ENCODE assay signal across 13 cellular contexts in the genomic region with DNA sequence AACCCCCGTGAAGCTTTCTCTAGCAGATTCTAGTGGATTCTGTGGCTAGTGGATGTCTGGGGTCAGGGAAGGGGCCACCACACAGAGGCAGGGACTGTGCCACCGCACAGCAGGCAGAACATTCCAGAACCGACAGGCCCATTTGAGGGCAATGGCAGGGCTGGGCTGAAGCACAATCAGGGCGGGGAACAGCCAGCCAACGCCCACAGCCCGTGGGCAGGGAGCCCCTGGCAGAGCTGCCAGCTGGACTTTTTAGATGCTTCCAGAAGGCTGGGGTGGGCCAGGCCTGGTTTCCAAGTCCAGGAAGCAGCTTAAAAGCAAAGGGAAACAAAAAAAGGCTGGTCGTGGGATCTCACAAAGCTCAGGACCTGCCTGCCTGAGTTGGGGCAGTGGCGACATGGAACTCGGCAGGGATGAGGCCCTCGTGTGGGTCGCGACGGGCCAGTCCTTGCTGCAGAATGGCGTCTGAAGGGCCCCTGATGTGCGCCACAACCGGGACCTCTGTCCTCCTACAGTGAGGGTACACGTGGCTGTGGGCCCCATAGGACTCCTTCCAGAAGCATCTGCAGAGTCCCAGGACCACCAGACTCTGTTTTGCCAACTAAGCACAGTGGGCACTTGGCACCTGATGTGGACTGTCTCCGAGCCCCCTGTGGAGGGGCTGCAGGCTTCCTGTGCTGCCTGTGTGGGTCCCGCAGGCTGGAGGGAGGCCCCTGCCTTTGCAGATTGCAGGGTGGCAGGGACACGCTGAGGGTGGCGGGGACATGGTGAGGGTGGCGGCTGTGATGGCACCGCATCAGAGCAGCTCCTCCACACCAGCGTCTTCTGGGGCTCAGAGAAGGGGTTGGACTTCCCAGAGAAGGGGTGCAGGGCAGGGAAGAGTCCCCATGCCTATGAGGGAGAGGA. TPM values are rescaled to one million over a fixed set of nuclear protein-coding genes. Genes with fewer than 3 reads are reported as not detected.
DNase-seq lines count a peak whose midpoint lies in the region; ATAC-seq and TF ChIP-seq lines count a peak whose summit lies in the region.
"Had no signal": no experiment of that assay in that cellular context is flagged by ENCODE, and none has a peak within 500 bp of the region (broad histone marks: within the 10 kb centered on the region; RNA-seq: fewer than 3 reads in every experiment).

No MANE protein-coding gene starts in this region.

- H3K27me3 ChIP-seq in HUES6 (ENCODE audit: control insufficient read depth, insufficient read depth, low read length) (no peaks in the 10 kb centered on the region), muscle layer of colon (ENCODE audit: control insufficient read depth in 1 of 2, insufficient read depth in 2 of 2, low read length in 2 of 2) (no peaks in the 10 kb centered on the region), stomach smooth muscle (ENCODE audit: control insufficient read depth in 1 of 2, insufficient read depth in 2 of 2, low read length in 2 of 2) (no peaks in the 10 kb centered on the region)

- H3K9ac ChIP-seq in HUES6 (ENCODE audit: low read length) = no peak overlapping the region
- H3K9ac ChIP-seq in muscle layer of colon (ENCODE audit: low read length) = no peak overlapping the region
- H3K9ac ChIP-seq in stomach smooth muscle (ENCODE audit: low read length in 2 of 2) = peak overlapping the region; percentile 28 to 58

- TF ChIP-seq CTCF in mesothelial cell of epicardium (IDR thresholded peaks at IDR 0.05; ENCODE audit: unreplicated experiment) = no peak
- no peak for TF ChIP-seq CTCF in activated CD8-positive, alpha-beta T cell treated with anti-CD3 and anti-CD28 coated beads for 36 hours (IDR thresholded peaks at IDR 0.05)

- H3K27ac Mint-ChIP-seq in activated CD4-positive, alpha-beta memory T cell treated with anti-CD3 and anti-CD28 coated beads for 36 hours = no peak overlapping the region
- H3K27ac Mint-ChIP-seq in mesothelial cell of epicardium = no peak overlapping the region
- no peak overlapping the region for H3K27ac Mint-ChIP-seq in activated CD8-positive, alpha-beta T cell treated with anti-CD3 and anti-CD28 coated beads for 36 hours
- H3K27ac Mint-ChIP-seq: CD4-positive, alpha-beta T cell had no signal

- H3K36me3 ChIP-seq in HUES6 (ENCODE audit: control insufficient read depth, insufficient read depth, low read length) = peaks cover 9% of the 10 kb centered on the region; the same call in 1 of the 2 replicates
- H3K36me3 ChIP-seq in muscle layer of colon (ENCODE audit: insufficient read depth, low read length) = peaks cover 13% of the 10 kb centered on the region
- H3K36me3 ChIP-seq in stomach smooth muscle (ENCODE audit: control insufficient read depth in 2 of 2, insufficient read depth in 2 of 2, low read length in 2 of 2) = peaks cover 0 to 8% of the 10 kb centered on the region in 2 donors

- no peak for DNase-seq in activated CD4-positive, alpha-beta memory T cell treated with anti-CD3 and anti-CD28 coated beads for 36 hours
- no peak for DNase-seq in mesothelial cell of epicardium (ENCODE audit: low spot score in 2 of 2, unreplicated experiment in 2 of 2)
- no peak for DNase-seq in activated CD8-positive, alpha-beta T cell treated with anti-CD3 and anti-CD28 coated beads for 36 hours
- no peak for DNase-seq in activated CD8-positive, alpha-beta memory T cell treated with anti-CD3 and anti-CD28 coated beads, Interleukin-2, amount 50 U/mL, for 48 hours
- DNase-seq: activated CD4-positive, alpha-beta T cell treated with anti-CD3 and anti-CD28 coated beads for 48 hours; activated gamma-delta T cell treated with Interleukin-2 at 50 U/mL for 16 hours; CD4-positive, alpha-beta T cell; NCI-H1092 treated with DMSO at 0.1 percent for 48 hours; NCI-H82 had no signal

- H3K27ac ChIP-seq in HUES6 (ENCODE audit: low read depth, low read length) (0 out of 2 replicates have a peak overlapping the region, but pooled peaks have one; percentile 40), muscle layer of colon (ENCODE audit: low read depth, low read length) (peak overlapping the region; percentile 65), stomach smooth muscle (ENCODE audit: low read length) (peak overlapping the region; percentile 86)

- no peak overlapping the region for H3K4me3 ChIP-seq in HUES6 (ENCODE audit: low read depth, low read length)
- peak overlapping the region in 1 of 2 donors; percentile 32 for H3K4me3 ChIP-seq in muscle layer of colon (ENCODE audit: low read depth in 1 of 2, low read length in 2 of 2)
- peak overlapping the region in 1 of 2 donors; percentile 47 for H3K4me3 ChIP-seq in stomach smooth muscle (ENCODE audit: low read length in 2 of 2)

- H3K9me3 ChIP-seq in HUES6 (ENCODE audit: control insufficient read depth, insufficient read depth, low read depth, low read length) (no peaks in the 10 kb centered on the region), muscle layer of colon (ENCODE audit: low read length) (no peaks in the 10 kb centered on the region), stomach smooth muscle (ENCODE audit: control insufficient read depth in 2 of 2, low read length in 2 of 2) (no peaks in the 10 kb centered on the region)

- no peak overlapping the region for H3K4me3 Mint-ChIP-seq in activated CD4-positive, alpha-beta memory T cell treated with anti-CD3 and anti-CD28 coated beads for 36 hours
- H3K4me3 Mint-ChIP-seq in mesothelial cell of epicardium = no peak overlapping the region
- H3K4me3 Mint-ChIP-seq in activated CD8-positive, alpha-beta T cell treated with anti-CD3 and anti-CD28 coated beads for 36 hours = no peak overlapping the region
- H3K4me3 Mint-ChIP-seq: CD4-positive, alpha-beta T cell had no signal

- ATAC-seq in esophagus mucosa = peak; percentile 10
- ATAC-seq in activated CD8-positive, alpha-beta T cell treated with anti-CD3 and anti-CD28 coated beads for 36 hours = no peak

- no peaks in the 10 kb centered on the region for H3K4me1 ChIP-seq in HUES6 (ENCODE audit: control insufficient read depth, insufficient read depth, low read length)
- peaks cover 33% of the 10 kb centered on the region for H3K4me1 ChIP-seq in muscle layer of colon (ENCODE audit: insufficient read depth, low read length)
- H3K4me1 ChIP-seq in stomach smooth muscle (ENCODE audit: control insufficient read depth, insufficient read depth, low read length) = peaks cover 62% of the 10 kb centered on the region

- H3K27me3 Mint-ChIP-seq in activated CD4-positive, alpha-beta memory T cell treated with anti-CD3 and anti-CD28 coated beads for 36 hours = no peaks in the 10 kb centered on the region
- H3K27me3 Mint-ChIP-seq in mesothelial cell of epicardium (ENCODE audit: low read depth) = no peaks in the 10 kb centered on the region
- H3K27me3 Mint-ChIP-seq in activated CD8-positive, alpha-beta T cell treated with anti-CD3 and anti-CD28 coated beads for 36 hours = no peaks in the 10 kb centered on the region
- H3K27me3 Mint-ChIP-seq: CD4-positive, alpha-beta T cell had no signal

- H3K9me3 Mint-ChIP-seq in activated CD4-positive, alpha-beta memory T cell treated with anti-CD3 and anti-CD28 coated beads for 36 hours = no peaks in the 10 kb centered on the region
- H3K9me3 Mint-ChIP-seq in mesothelial cell of epicardium = no peaks in the 10 kb centered on the region
- H3K9me3 Mint-ChIP-seq in activated CD8-positive, alpha-beta T cell treated with anti-CD3 and anti-CD28 coated beads for 36 hours = no peaks in the 10 kb centered on the region
- H3K9me3 Mint-ChIP-seq: CD4-positive, alpha-beta T cell had no signal

- H3K4me1 Mint-ChIP-seq in activated CD4-positive, alpha-beta memory T cell treated with anti-CD3 and anti-CD28 coated beads for 36 hours (ENCODE audit: low read depth) = peaks cover 25% of the 10 kb centered on the region
- H3K4me1 Mint-ChIP-seq in mesothelial cell of epicardium = peaks cover 8% of the 10 kb centered on the region
- H3K4me1 Mint-ChIP-seq in activated CD8-positive, alpha-beta T cell treated with anti-CD3 and anti-CD28 coated beads for 36 hours (ENCODE audit: low read depth) = peaks cover 14% of the 10 kb centered on the region

- CTCF ChIA-PET in activated CD4-positive, alpha-beta memory T cell treated with anti-CD3 and anti-CD28 coated beads for 36 hours (lab: Charles Lee) = no interaction called here
- CTCF ChIA-PET in activated CD8-positive, alpha-beta T cell treated with anti-CD3 and anti-CD28 coated beads for 36 hours (lab: Charles Lee) = interaction anchor here (0.8 kb wide), 1 partner anchor 12 kb away, joined by 3 read pairs; no protein-coding TSS in a partner anchor

- intact Hi-C loops in activated CD4-positive, alpha-beta memory T cell treated with anti-CD3 and anti-CD28 coated beads for 36 hours (cut with micrococcal nuclease) = no loop called here
- intact Hi-C loops in activated CD8-positive, alpha-beta T cell treated with anti-CD3 and anti-CD28 coated beads for 36 hours (cut with micrococcal nuclease) = no loop called here

- POLR2A ChIA-PET in activated CD4-positive, alpha-beta memory T cell treated with anti-CD3 and anti-CD28 coated beads for 36 hours (lab: Charles Lee) = no interaction called here
- POLR2A ChIA-PET in activated CD8-positive, alpha-beta T cell treated with anti-CD3 and anti-CD28 coated beads for 36 hours (lab: Charles Lee) = interaction anchor here (1.0 kb wide), 1 partner anchor 10 kb away, joined by 4 read pairs; no protein-coding TSS in a partner anchor

- no peaks in the 10 kb centered on the region for H3K36me3 Mint-ChIP-seq in activated CD4-positive, alpha-beta memory T cell treated with anti-CD3 and anti-CD28 coated beads for 36 hours
- H3K36me3 Mint-ChIP-seq in mesothelial cell of epicardium = peaks cover 3% of the 10 kb centered on the region
- H3K36me3 Mint-ChIP-seq in activated CD8-positive, alpha-beta T cell treated with anti-CD3 and anti-CD28 coated beads for 36 hours (ENCODE audit: low read depth) = no peaks in the 10 kb centered on the region

RNA-seq across cellular contexts. Expression of gene ZFYVE21, which starts 7.8 kb away (rescaled TPM):
- 58.8 TPM for total RNA-seq in esophagus mucosa
- total RNA-seq in activated CD4-positive, alpha-beta memory T cell treated with anti-CD3 and anti-CD28 coated beads for 36 hours = 10 to 100 TPM; 14.9 to 15.9 TPM
- total RNA-seq in mesothelial cell of epicardium = 32.9 to 40.2 TPM (median 37.3 TPM) in 3 replicates
- total RNA-seq in activated CD8-positive, alpha-beta T cell treated with anti-CD3 and anti-CD28 coated beads for 36 hours = 10 to 100 TPM; 10.4 to 11.6 TPM

RNA-seq across cellular contexts. Expression of gene XRCC3, which starts 8.2 kb away (rescaled TPM):
- total RNA-seq in esophagus mucosa (11.3 TPM), mesothelial cell of epicardium (17.0 to 19.7 TPM (median 19.2 TPM) in 3 replicates)
- total RNA-seq in activated CD4-positive, alpha-beta memory T cell treated with anti-CD3 and anti-CD28 coated beads for 36 hours = 10 to 100 TPM; 41.9 to 48.5 TPM
- 10 to 100 TPM; 47.3 to 55.2 TPM for total RNA-seq in activated CD8-positive, alpha-beta T cell treated with anti-CD3 and anti-CD28 coated beads for 36 hours

Comparison
In these comparisons a context has a peak if more than half of its experiments do, and no peak if none do; other contexts are left out.
1. H3K9ac ChIP-seq: peak in stomach smooth muscle (2 of 2); none in HUES6 (single experiment) and muscle layer of colon (single experiment).
2. Peak in every context shown above with its lines, with median percentiles within 50 percentile points of each other: H3K27ac ChIP-seq.